In genomic region chr7:137287651-137288258, GRCh38 we compare ENCODE assay signal across 13 cellular contexts. TPM values are rescaled to one million over a fixed set of nuclear protein-coding genes. Genes with fewer than 3 reads are reported as not detected.
A peak's percentile ranks its signal among the peaks of the same experiment; 100 is the strongest.
DNase-seq lines count a peak whose midpoint lies in the region; ATAC-seq and TF ChIP-seq lines count a peak whose summit lies in the region.
"Had no signal": no experiment of that assay in that cellular context is flagged by ENCODE, and none has a peak within 500 bp of the region (broad histone marks: within the 10 kb centered on the region; RNA-seq: fewer than 3 reads in every experiment).

No MANE protein-coding gene starts in this region.

- no peaks in the 10 kb centered on the region for H3K27me3 Mint-ChIP-seq in type B pancreatic cell
- H3K27me3 Mint-ChIP-seq in naive thymus-derived CD8-positive, alpha-beta T cell, result no peaks in the 10 kb centered on the region
- H3K27me3 Mint-ChIP-seq: stimulated activated memory B cell treated with anti-CD40 and anti-IgM and Interleukin-4, amounts not matched to agents 10 μg/mL and 1 μg/mL and 100 μg/mL, for 72 hours had no signal

- H3K4me1 Mint-ChIP-seq in type B pancreatic cell (ENCODE audit: unreplicated experiment), result no peaks in the 10 kb centered on the region
- no peaks in the 10 kb centered on the region for H3K4me1 Mint-ChIP-seq in naive thymus-derived CD8-positive, alpha-beta T cell
- H3K4me1 Mint-ChIP-seq: stimulated activated memory B cell treated with anti-CD40 and anti-IgM and Interleukin-4, amounts not matched to agents 10 μg/mL and 1 μg/mL and 100 μg/mL, for 72 hours had no signal

- POLR2A ChIA-PET in naive thymus-derived CD8-positive, alpha-beta T cell (lab: Charles Lee), result no interaction called here

- no peak overlapping the region for H3K4me3 ChIP-seq in cardiac muscle cell
- H3K4me3 ChIP-seq: BLaER1 had no signal

- no peaks in the 10 kb centered on the region for H3K9me3 ChIP-seq in cardiac muscle cell (ENCODE audit: low read depth)

- no peak for ATAC-seq in left ventricle myocardium superior
- no peak for ATAC-seq in GM21717 (IDR thresholded peaks at IDR 0.05; ENCODE audit: unreplicated experiment)
- no peak for ATAC-seq in naive thymus-derived CD8-positive, alpha-beta T cell
- ATAC-seq: Right ventricle myocardium inferior; stimulated activated memory B cell treated with anti-CD40 and anti-IgM and Interleukin-4, amounts not matched to agents 10 μg/mL and 1 μg/mL and 100 μg/mL, for 72 hours had no signal

- H3K27ac ChIP-seq in cardiac muscle cell, result no peak overlapping the region
- H3K27ac ChIP-seq: BLaER1 had no signal

- H3K4me3 Mint-ChIP-seq in type B pancreatic cell, result no peak overlapping the region
- H3K4me3 Mint-ChIP-seq in naive thymus-derived CD8-positive, alpha-beta T cell, result no peak overlapping the region
- H3K4me3 Mint-ChIP-seq: stimulated activated memory B cell treated with anti-CD40 and anti-IgM and Interleukin-4, amounts not matched to agents 10 μg/mL and 1 μg/mL and 100 μg/mL, for 72 hours had no signal

- no peaks in the 10 kb centered on the region for H3K36me3 ChIP-seq in cardiac muscle cell
- H3K36me3 ChIP-seq: BLaER1 had no signal

- H3K27me3 ChIP-seq in cardiac muscle cell, result no peaks in the 10 kb centered on the region
- H3K27me3 ChIP-seq: BLaER1 had no signal

- H3K27ac Mint-ChIP-seq in type B pancreatic cell, result no peak overlapping the region
- H3K27ac Mint-ChIP-seq in naive thymus-derived CD8-positive, alpha-beta T cell, result no peak overlapping the region
- H3K27ac Mint-ChIP-seq: stimulated activated memory B cell treated with anti-CD40 and anti-IgM and Interleukin-4, amounts not matched to agents 10 μg/mL and 1 μg/mL and 100 μg/mL, for 72 hours had no signal

- H3K36me3 Mint-ChIP-seq in type B pancreatic cell, result peaks cover 16% of the 10 kb centered on the region
- H3K36me3 Mint-ChIP-seq in naive thymus-derived CD8-positive, alpha-beta T cell, result no peaks in the 10 kb centered on the region
- H3K36me3 Mint-ChIP-seq: stimulated activated memory B cell treated with anti-CD40 and anti-IgM and Interleukin-4, amounts not matched to agents 10 μg/mL and 1 μg/mL and 100 μg/mL, for 72 hours had no signal

- intact Hi-C loops in left ventricle myocardium superior (cut with micrococcal nuclease), result no loop called here

- DNase-seq in cardiac muscle cell (ENCODE audit: low read depth in 1 of 2, low spot score in 1 of 2) (peak in 1 of 2 donors; percentile 7), left ventricle myocardium superior (no peak), RKO (ENCODE audit: low spot score) (peak; percentile 42), fibroblast of peridontal ligament (ENCODE audit: extremely low read depth) (peak; percentile 13), type B pancreatic cell (ENCODE audit: extremely low spot score, unreplicated experiment) (no peak)
- DNase-seq in naive thymus-derived CD8-positive, alpha-beta T cell, result no peak
- no peak for DNase-seq in activated CD4-positive, alpha-beta T cell treated with anti-CD3 and anti-CD28 coated beads for 4 hours
- DNase-seq: activated gamma-delta T cell treated with Interleukin-2 at 50 U/mL for 16 hours, NCI-H1436 had no signal

- H3K9me3 Mint-ChIP-seq in type B pancreatic cell, result no peaks in the 10 kb centered on the region
- H3K9me3 Mint-ChIP-seq in naive thymus-derived CD8-positive, alpha-beta T cell, result peaks cover 0 to 13% (median 2%) of the 10 kb centered on the region in 9 donors

- TF ChIP-seq CTCF in cardiac muscle cell (IDR thresholded peaks at IDR 0.05; ENCODE audit: low read depth, low read length) (peak; percentile 32), type B pancreatic cell (conservative IDR thresholded peaks at IDR 0.05) (peak; percentile 75)

- H3K4me1 ChIP-seq in cardiac muscle cell (ENCODE audit: low read depth), result peaks cover 4% of the 10 kb centered on the region
- H3K4me1 ChIP-seq: BLaER1 had no signal

RNA-seq across cellular contexts. Expression of gene PTN, which starts 55.8 kb away (rescaled TPM):
- total RNA-seq in cardiac muscle cell (82.1 and 183 TPM in 2 replicates), left ventricle myocardium superior (14.3 TPM), type B pancreatic cell (ENCODE audit: low replicate concordance) (16.2 and 271 TPM in 2 replicates)
- 68.5 and 125 TPM in 2 replicates for polyA plus RNA-seq in cardiac muscle cell
- not detected for total RNA-seq in naive thymus-derived CD8-positive, alpha-beta T cell
- polyA plus RNA-seq in naive thymus-derived CD8-positive, alpha-beta T cell, result not detected

Comparison
In these comparisons a context has a peak if more than half of its experiments do, and no peak if none do; other contexts are left out.
1. DNase-seq: peak in RKO (single experiment) and fibroblast of peridontal ligament (single experiment); none in left ventricle myocardium superior (single experiment), type B pancreatic cell (single experiment), naive thymus-derived CD8-positive, alpha-beta T cell (0 of 10) and activated CD4-positive, alpha-beta T cell treated with anti-CD3 and anti-CD28 coated beads for 4 hours (0 of 2).
2. RNA of gene PTN, which starts 55.8 kb away (total RNA-seq): 16.2 to 271 TPM in type B pancreatic cell, 82.1 to 183 TPM in cardiac muscle cell and 14.3 TPM in left ventricle myocardium superior (single experiment); not detected in naive thymus-derived CD8-positive, alpha-beta T cell; every median in the first group is over 10 times any median in the second.